9 cellular contexts compared by ENCODE assay signal in genomic region chr20:44070139-44070900, GRCh38.
DNase-seq lines count a peak whose midpoint lies in the region; ATAC-seq and TF ChIP-seq lines count a peak whose summit lies in the region.
"Had no signal": no experiment of that assay in that cellular context is flagged by ENCODE, and none has a peak within 500 bp of the region (broad histone marks: within the 10 kb centered on the region; RNA-seq: fewer than 3 reads in every experiment).

No MANE protein-coding gene starts in this region.

- peak overlapping the region in 2 of 5 donors; percentile 72 to 80 for H3K27ac ChIP-seq in stomach

- TF ChIP-seq EP300 in stomach (IDR thresholded peaks at IDR 0.05) = no peak

- 59 to 77% (median 74%) methylated on average over 14 to 17 of the region's 17 CpGs for WGBS in stomach, 5 donors

- peaks cover 0 to 6% (median 0%) of the 10 kb centered on the region in 4 donors for H3K36me3 ChIP-seq in stomach

- H3K4me3 ChIP-seq in stomach = no peak overlapping the region

- no peaks in the 10 kb centered on the region for H3K9me3 ChIP-seq in stomach

- DNase-seq in SIG-M5 treated with dmso at 0.1 percent for 504 hours (lab: John Stamatoyannopoulos, UW; ENCODE audit: unreplicated experiment) (peak; percentile 35), SIG-M5 (lab: John Stamatoyannopoulos, UW) (no peak), stomach (peak; percentile 23), NCI-H69 (lab: John Stamatoyannopoulos, UW) (no peak), NCI-H1694 (lab: John Stamatoyannopoulos, UW) (no peak)
- DNase-seq in activated CD4-positive, alpha-beta T cell treated with anti-CD3 and anti-CD28 coated beads for 48 hours = peak; percentile 18
- DNase-seq: 8988T had no signal

- TF ChIP-seq CTCF in stomach (IDR thresholded peaks at IDR 0.05) = no peak

- TF ChIP-seq POLR2A in stomach (IDR thresholded peaks at IDR 0.05) = no peak

- peaks cover 0 to 15% (median 4%) of the 10 kb centered on the region in 4 donors for H3K4me1 ChIP-seq in stomach

- intact Hi-C loops in stomach (cut with DNase I; ENCODE audit: low total_unique reads) = no loop called here

- peak; percentile 17 for ATAC-seq in esophagus mucosa
- ATAC-seq in GM21737 (IDR thresholded peaks at IDR 0.05; ENCODE audit: unreplicated experiment) = no peak

- peaks cover 0 to 5% (median 0%) of the 10 kb centered on the region in 3 donors for H3K27me3 ChIP-seq in stomach

Comparison
In these comparisons a context has a peak if more than half of its experiments do, and no peak if none do; other contexts are left out.
1. DNase-seq: peak in SIG-M5 treated with dmso at 0.1 percent for 504 hours (single experiment), activated CD4-positive, alpha-beta T cell treated with anti-CD3 and anti-CD28 coated beads for 48 hours (single experiment) and stomach (single experiment); none in SIG-M5 (single experiment), NCI-H69 (single experiment) and NCI-H1694 (single experiment).